11 cellular contexts compared by ENCODE assay signal in genomic region chr21:42865361-42866160, GRCh38. TPM values are rescaled to one million over a fixed set of nuclear protein-coding genes. Genes with fewer than 3 reads are reported as not detected.
DNase-seq lines count a peak whose midpoint lies in the region; ATAC-seq and TF ChIP-seq lines count a peak whose summit lies in the region.
"Had no signal": no experiment of that assay in that cellular context is flagged by ENCODE, and none has a peak within 500 bp of the region (broad histone marks: within the 10 kb centered on the region; RNA-seq: fewer than 3 reads in every experiment).

No MANE protein-coding gene starts in this region.

- peaks cover 71% of the 10 kb centered on the region for H3K36me3 Mint-ChIP-seq in stimulated activated naive CD8-positive, alpha-beta T cell treated with anti-CD3 and anti-CD28 coated beads, Interleukin-15, Interleukin-2, amounts not matched to agents 100 ng/mL and 50 ng/mL, for 24 hours (ENCODE audit: low read depth)
- H3K36me3 Mint-ChIP-seq in naive thymus-derived CD4-positive, alpha-beta T cell = peaks cover 0 to 27% (median 9%) of the 10 kb centered on the region in 5 donors

- H3K36me3 ChIP-seq in naive thymus-derived CD4-positive, alpha-beta T cell (ENCODE audit: control insufficient read depth in 2 of 3, insufficient read depth in 3 of 3, low read length in 3 of 3) = peaks cover 0 to 87% (median 22%) of the 10 kb centered on the region in 3 experiments

- no peaks in the 10 kb centered on the region for H3K27me3 ChIP-seq in dorsolateral prefrontal cortex
- H3K27me3 ChIP-seq in naive thymus-derived CD4-positive, alpha-beta T cell (ENCODE audit: control insufficient read depth in 2 of 2, insufficient read depth in 2 of 2, low read length in 2 of 2) = no peaks in the 10 kb centered on the region
- H3K27me3 ChIP-seq: foreskin keratinocyte had no signal

- no peak overlapping the region for H3K4me3 Mint-ChIP-seq in stimulated activated naive CD8-positive, alpha-beta T cell treated with anti-CD3 and anti-CD28 coated beads, Interleukin-15, Interleukin-2, amounts not matched to agents 100 ng/mL and 50 ng/mL, for 24 hours
- H3K4me3 Mint-ChIP-seq in naive thymus-derived CD4-positive, alpha-beta T cell = peak overlapping the region in 1 of 10 donors; percentile 32
- H3K4me3 Mint-ChIP-seq: activated T-cell treated with anti-CD3 and anti-CD28 coated beads, Interleukin-2, amount 50 U/mL, for 4 hours had no signal

- H3K27ac Mint-ChIP-seq in stimulated activated naive CD8-positive, alpha-beta T cell treated with anti-CD3 and anti-CD28 coated beads, Interleukin-15, Interleukin-2, amounts not matched to agents 100 ng/mL and 50 ng/mL, for 24 hours = peak overlapping the region; percentile 21
- peak overlapping the region in 3 of 9 donors; percentile 7 to 59 (median 57) for H3K27ac Mint-ChIP-seq in naive thymus-derived CD4-positive, alpha-beta T cell

- peak overlapping the region in 56 of 59 donors; percentile 20 to 92 (median 78) for H3K27ac ChIP-seq in dorsolateral prefrontal cortex
- no peak overlapping the region for H3K27ac ChIP-seq in naive thymus-derived CD4-positive, alpha-beta T cell (ENCODE audit: low read depth, low read length)
- H3K27ac ChIP-seq: foreskin keratinocyte had no signal

- no peaks in the 10 kb centered on the region for H3K4me1 ChIP-seq in naive thymus-derived CD4-positive, alpha-beta T cell (ENCODE audit: control insufficient read depth in 2 of 2, insufficient read depth in 2 of 2, low read length in 2 of 2)
- H3K4me1 ChIP-seq: foreskin keratinocyte had no signal

- peaks cover 25% of the 10 kb centered on the region for H3K4me1 Mint-ChIP-seq in stimulated activated naive CD8-positive, alpha-beta T cell treated with anti-CD3 and anti-CD28 coated beads, Interleukin-15, Interleukin-2, amounts not matched to agents 100 ng/mL and 50 ng/mL, for 24 hours (ENCODE audit: low read depth)
- peaks cover 10 to 23% (median 18%) of the 10 kb centered on the region in 7 donors for H3K4me1 Mint-ChIP-seq in naive thymus-derived CD4-positive, alpha-beta T cell

- no peaks in the 10 kb centered on the region for H3K9me3 ChIP-seq in naive thymus-derived CD4-positive, alpha-beta T cell (ENCODE audit: control insufficient read depth in 2 of 3, low read length in 3 of 3)

- peak in 2 of 56 donors; percentile 5 to 23 for TF ChIP-seq CTCF in dorsolateral prefrontal cortex (IDR thresholded peaks at IDR 0.05 in 54 of 56, conservative IDR thresholded peaks at IDR 0.05 in 2 of 56; ENCODE audit: low read depth in 1 of 56, partially characterized antibody in 56 of 56)

- no peak for DNase-seq in stimulated activated naive CD8-positive, alpha-beta T cell treated with anti-CD3 and anti-CD28 coated beads, Interleukin-15, Interleukin-2, amounts not matched to agents 100 U/mL and 50 U/mL, for 24 hours
- DNase-seq in dorsolateral prefrontal cortex (peak in 5 of 10 donors; percentile 31 to 68 (median 50)), medulla oblongata (ENCODE audit: extremely low spot score) (peak; percentile 41), cerebellar cortex (ENCODE audit: low spot score) (no peak), H4 (ENCODE audit: low spot score) (no peak)
- DNase-seq in activated CD4-positive, alpha-beta T cell treated with anti-CD3 and anti-CD28 coated beads, Interleukin-2, amount 50 U/mL, for 4 hours = no peak
- no peak for DNase-seq in naive thymus-derived CD4-positive, alpha-beta T cell
- DNase-seq: activated T-cell treated with anti-CD3 and anti-CD28 coated beads, Interleukin-2, amount 50 U/mL, for 4 hours; central memory CD4-positive, alpha-beta T cell; foreskin keratinocyte had no signal

- H3K4me3 ChIP-seq in dorsolateral prefrontal cortex = peak overlapping the region in 5 of 59 donors; percentile 2 to 39 (median 6)
- H3K4me3 ChIP-seq in naive thymus-derived CD4-positive, alpha-beta T cell (ENCODE audit: low read length) = no peak overlapping the region

- H3K9me3 Mint-ChIP-seq in stimulated activated naive CD8-positive, alpha-beta T cell treated with anti-CD3 and anti-CD28 coated beads, Interleukin-15, Interleukin-2, amounts not matched to agents 100 ng/mL and 50 ng/mL, for 24 hours = no peaks in the 10 kb centered on the region
- H3K9me3 Mint-ChIP-seq in naive thymus-derived CD4-positive, alpha-beta T cell = no peaks in the 10 kb centered on the region
- H3K9me3 Mint-ChIP-seq: activated T-cell treated with anti-CD3 and anti-CD28 coated beads, Interleukin-2, amount 50 U/mL, for 4 hours had no signal

- intact Hi-C loops in dorsolateral prefrontal cortex (cut with DNase I) = no loop called here
- intact Hi-C loops in naive thymus-derived CD4-positive, alpha-beta T cell (cut with micrococcal nuclease) = no loop called here

- POLR2A ChIA-PET in naive thymus-derived CD4-positive, alpha-beta T cell (lab: Charles Lee) = no interaction called here

- ATAC-seq in stimulated activated naive CD8-positive, alpha-beta T cell treated with anti-CD3 and anti-CD28 coated beads, Interleukin-15, Interleukin-2, amounts not matched to agents 100 U/mL and 50 U/mL, for 24 hours = no peak
- no peak for ATAC-seq in naive thymus-derived CD4-positive, alpha-beta T cell
- ATAC-seq: foreskin keratinocyte had no signal

- CTCF ChIA-PET in naive thymus-derived CD4-positive, alpha-beta T cell (lab: Charles Lee) = no interaction called here

- no peaks in the 10 kb centered on the region for H3K27me3 Mint-ChIP-seq in stimulated activated naive CD8-positive, alpha-beta T cell treated with anti-CD3 and anti-CD28 coated beads, Interleukin-15, Interleukin-2, amounts not matched to agents 100 ng/mL and 50 ng/mL, for 24 hours
- no peaks in the 10 kb centered on the region for H3K27me3 Mint-ChIP-seq in naive thymus-derived CD4-positive, alpha-beta T cell

RNA-seq across cellular contexts. Expression of gene WDR4, which starts 13.8 kb away (rescaled TPM):
- total RNA-seq in dorsolateral prefrontal cortex = 10 to 100 TPM; 10.5 to 26.1 (median 16.4) TPM
- total RNA-seq in H4 (2014; rRNA removed; shearing (Covaris generic)) = 4.8 and 7.1 TPM in 2 replicates
- total RNA-seq in naive thymus-derived CD4-positive, alpha-beta T cell = 10 to 100 TPM; 24.4 to 39.1 (median 30.5) TPM
- polyA plus RNA-seq in naive thymus-derived CD4-positive, alpha-beta T cell = 10 to 100 TPM; 10.4 TPM

RNA-seq across cellular contexts. Expression of gene NDUFV3, which starts 27.5 kb away (rescaled TPM):
- 10 to 100 TPM; 31.4 to 60.4 (median 38.6) TPM for total RNA-seq in dorsolateral prefrontal cortex
- 40.9 and 44.0 TPM in 2 replicates for total RNA-seq in H4 (2014; rRNA removed; shearing (Covaris generic))
- 10 to 100 TPM; 25.3 to 33.1 (median 30.9) TPM for total RNA-seq in naive thymus-derived CD4-positive, alpha-beta T cell
- polyA plus RNA-seq in naive thymus-derived CD4-positive, alpha-beta T cell = 10 to 100 TPM; 20.0 to 25.5 TPM

RNA-seq across cellular contexts. Expression of gene ERVH48-1, which starts 59.9 kb away (rescaled TPM):
- not detected for total RNA-seq in dorsolateral prefrontal cortex
- total RNA-seq in H4 (2014; rRNA removed; shearing (Covaris generic)) = not detected in 2 replicates
- total RNA-seq in naive thymus-derived CD4-positive, alpha-beta T cell = 1 to 10 TPM in 1 of 5 experiments, under 1 TPM in 4; 0.17 to 2.8 (median 0.51) TPM
- 1 to 10 TPM; 1.0 to 1.2 TPM for polyA plus RNA-seq in naive thymus-derived CD4-positive, alpha-beta T cell
- total RNA-seq: activated T-cell treated with anti-CD3 and anti-CD28 coated beads, Interleukin-2, amount 50 U/mL, for 4 hours; foreskin keratinocyte had no signal
